7 cellular contexts compared by ENCODE assay signal in genomic region chr6:33390767-33391277, GRCh38. TPM values are rescaled to one million over a fixed set of nuclear protein-coding genes. Genes with fewer than 3 reads are reported as not detected.
A peak's percentile ranks its signal among the peaks of the same experiment; 100 is the strongest.
DNase-seq lines count a peak whose midpoint lies in the region; ATAC-seq and TF ChIP-seq lines count a peak whose summit lies in the region.

No MANE protein-coding gene starts in this region.

- TF ChIP-seq EP300 in stomach (IDR thresholded peaks at IDR 0.05) = no peak

- H3K9me3 ChIP-seq in iPS-15b (ENCODE audit: control insufficient read depth, insufficient read depth, low read length) = no peaks in the 10 kb centered on the region
- H3K9me3 ChIP-seq in stomach = no peaks in the 10 kb centered on the region

- H3K9me3 Mint-ChIP-seq in HFFc6 = no peaks in the 10 kb centered on the region
- H3K9me3 Mint-ChIP-seq in activated CD8-positive, alpha-beta T cell treated with anti-CD3 and anti-CD28 coated beads for 36 hours = no peaks in the 10 kb centered on the region

- peak overlapping the region; percentile 78 to 94 (median 91) for H3K27ac ChIP-seq in stomach

- H3K27me3 Mint-ChIP-seq in HFFc6 (ENCODE audit: insufficient read depth) = peaks cover 4% of the 10 kb centered on the region
- no peaks in the 10 kb centered on the region for H3K27me3 Mint-ChIP-seq in activated CD8-positive, alpha-beta T cell treated with anti-CD3 and anti-CD28 coated beads for 36 hours

- DNase-seq in HFFc6 = no peak
- DNase-seq in activated CD8-positive, alpha-beta T cell treated with anti-CD3 and anti-CD28 coated beads for 36 hours = no peak
- DNase-seq in stomach = no peak
- DNase-seq in putamen (ENCODE audit: low spot score) = no peak
- no peak for DNase-seq in medulla oblongata (ENCODE audit: extremely low spot score)

- H3K9ac ChIP-seq in iPS-15b (ENCODE audit: low read depth, low read length) = peak overlapping the region; percentile 1

- no peaks in the 10 kb centered on the region for H3K27me3 ChIP-seq in iPS-15b (ENCODE audit: control insufficient read depth, insufficient read depth, low read length)
- no peaks in the 10 kb centered on the region for H3K27me3 ChIP-seq in stomach

- WGBS in stomach, 5 donors = 77 to 84% (median 79%) methylated on average over 9 of the region's 9 CpGs

- H3K4me3 Mint-ChIP-seq in HFFc6 = peak overlapping the region; percentile 93
- H3K4me3 Mint-ChIP-seq in activated CD8-positive, alpha-beta T cell treated with anti-CD3 and anti-CD28 coated beads for 36 hours = peak overlapping the region; percentile 89

- peaks cover 45% of the 10 kb centered on the region for H3K4me1 Mint-ChIP-seq in HFFc6 (ENCODE audit: low read depth)
- peaks cover 35% of the 10 kb centered on the region for H3K4me1 Mint-ChIP-seq in activated CD8-positive, alpha-beta T cell treated with anti-CD3 and anti-CD28 coated beads for 36 hours (ENCODE audit: low read depth)

- ATAC-seq in activated CD8-positive, alpha-beta T cell treated with anti-CD3 and anti-CD28 coated beads for 36 hours = no peak
- ATAC-seq in GM18867 (IDR thresholded peaks at IDR 0.05; ENCODE audit: unreplicated experiment) = no peak

- TF ChIP-seq CTCF in HFFc6 (IDR thresholded peaks at IDR 0.05) (no peak), stomach (IDR thresholded peaks at IDR 0.05) (no peak)
- TF ChIP-seq CTCF in activated CD8-positive, alpha-beta T cell treated with anti-CD3 and anti-CD28 coated beads for 36 hours (IDR thresholded peaks at IDR 0.05) = no peak

- H3K4me3 ChIP-seq in iPS-15b (ENCODE audit: low read depth, low read length) (peak overlapping the region; percentile 82), stomach (peak overlapping the region in 3 of 4 donors; percentile 27 to 75 (median 60))

- CTCF ChIA-PET in activated CD8-positive, alpha-beta T cell treated with anti-CD3 and anti-CD28 coated beads for 36 hours (lab: Charles Lee) = interaction anchor here (0.7 to 2.2 kb wide), 33 partner anchors 9 to 321 kb away, joined by 3 to 11 read pairs (median 3); partner anchors contain the start of genes BAK1, CUTA, PFDN6 and RGL2

- H3K36me3 Mint-ChIP-seq in HFFc6 (ENCODE audit: low read depth) = peaks cover 6% of the 10 kb centered on the region; the same call in 1 of the 2 replicates
- peaks cover 26% of the 10 kb centered on the region for H3K36me3 Mint-ChIP-seq in activated CD8-positive, alpha-beta T cell treated with anti-CD3 and anti-CD28 coated beads for 36 hours (ENCODE audit: low read depth)

- H3K4me1 ChIP-seq in iPS-15b (ENCODE audit: control insufficient read depth, insufficient read depth, low read length) (peaks cover 11% of the 10 kb centered on the region), stomach (peaks cover 6 to 31% (median 16%) of the 10 kb centered on the region in 4 donors)

- no peak for TF ChIP-seq POLR2A in stomach (IDR thresholded peaks at IDR 0.05)

- no peaks in the 10 kb centered on the region for H3K36me3 ChIP-seq in iPS-15b (ENCODE audit: control insufficient read depth, insufficient read depth, low read length)
- no peaks in the 10 kb centered on the region for H3K36me3 ChIP-seq in stomach

- POLR2A ChIA-PET in activated CD8-positive, alpha-beta T cell treated with anti-CD3 and anti-CD28 coated beads for 36 hours (lab: Charles Lee) = interaction anchor here (0.5 to 2.5 kb wide), 8 partner anchors 10 to 553 kb away, joined by 3 to 9 read pairs (median 4); partner anchors contain the start of genes RGL2 and TAP2

- H3K27ac Mint-ChIP-seq in HFFc6 = peak overlapping the region; percentile 94
- peak overlapping the region; percentile 93 for H3K27ac Mint-ChIP-seq in activated CD8-positive, alpha-beta T cell treated with anti-CD3 and anti-CD28 coated beads for 36 hours

- intact Hi-C loops in activated CD8-positive, alpha-beta T cell treated with anti-CD3 and anti-CD28 coated beads for 36 hours (cut with micrococcal nuclease) = loop anchor here (1.0 to 5.0 kb wide), 2 partner anchors 19 to 36 kb away; no protein-coding TSS in a partner anchor
- intact Hi-C loops in stomach (cut with DNase I; ENCODE audit: low total_unique reads) = no loop called here

RNA-seq across cellular contexts. Expression of gene KIFC1, which starts 0.8 kb away (rescaled TPM):
- 10 to 100 TPM; 20.6 to 43.5 (median 38.6) TPM for total RNA-seq in HFFc6 (2021; fragmentation: NEBNext Ultra II Directional; extraction: Animal tissue kit (Norgen Biotek cat#: 25700))
- 10 to 100 TPM; 93.4 to 96.0 TPM for total RNA-seq in activated CD8-positive, alpha-beta T cell treated with anti-CD3 and anti-CD28 coated beads for 36 hours
- 10 to 100 TPM in 1 of 5 donors, 1 to 10 TPM in 3, not detected in 1; 4.2 to 15.4 (median 6.7) TPM for total RNA-seq in stomach
- polyA plus RNA-seq in stomach = 1 to 10 TPM in 2 of 3 donors, under 1 TPM in 1; 0.46 to 9.9 (median 5.4) TPM

RNA-seq across cellular contexts. Expression of gene PHF1, which starts 20.0 kb away (rescaled TPM):
- 10 to 100 TPM; 43.2 to 52.8 (median 51.4) TPM for total RNA-seq in HFFc6 (2021; fragmentation: NEBNext Ultra II Directional; extraction: Animal tissue kit (Norgen Biotek cat#: 25700))
- 10 to 100 TPM; 31.9 to 32.6 TPM for total RNA-seq in activated CD8-positive, alpha-beta T cell treated with anti-CD3 and anti-CD28 coated beads for 36 hours
- 100 to 1,000 TPM in 1 of 5 donors, 10 to 100 TPM in 4; 22.0 to 125 (median 70.0) TPM for total RNA-seq in stomach
- polyA plus RNA-seq in stomach = 10 to 100 TPM; 56.3 to 99.9 (median 68.7) TPM

RNA-seq across cellular contexts. Expression of gene CUTA, which starts 27.1 kb away (rescaled TPM):
- 100 to 1,000 TPM; 464 to 546 (median 536) TPM for total RNA-seq in HFFc6 (2021; fragmentation: NEBNext Ultra II Directional; extraction: Animal tissue kit (Norgen Biotek cat#: 25700))
- 100 to 1,000 TPM; 155 to 160 TPM for total RNA-seq in activated CD8-positive, alpha-beta T cell treated with anti-CD3 and anti-CD28 coated beads for 36 hours
- 100 to 1,000 TPM in 3 of 5 donors, 10 to 100 TPM in 2; 12.8 to 203 (median 101) TPM for total RNA-seq in stomach
- 100 to 1,000 TPM; 162 to 233 (median 165) TPM for polyA plus RNA-seq in stomach

RNA-seq across cellular contexts. Expression of gene SYNGAP1, which starts 29.0 kb away (rescaled TPM):
- 10 to 100 TPM; 10.5 to 15.0 (median 13.3) TPM for total RNA-seq in HFFc6 (2021; fragmentation: NEBNext Ultra II Directional; extraction: Animal tissue kit (Norgen Biotek cat#: 25700))
- 10 to 100 TPM; 57.9 to 67.0 TPM for total RNA-seq in activated CD8-positive, alpha-beta T cell treated with anti-CD3 and anti-CD28 coated beads for 36 hours
- 10 to 100 TPM in 2 of 5 donors, 1 to 10 TPM in 2, under 1 TPM in 1; 0.58 to 78.8 (median 7.7) TPM for total RNA-seq in stomach
- polyA plus RNA-seq in stomach = 1 to 10 TPM; 3.9 to 5.6 (median 4.0) TPM
